Comparison of ENCODE assay signal across 16 cellular contexts in genomic region chr6:20657274-20657800, GRCh38.
"Had no signal": no experiment of that assay in that cellular context is flagged by ENCODE, and none has a peak within 500 bp of the region (broad histone marks: within the 10 kb centered on the region; RNA-seq: fewer than 3 reads in every experiment).

No MANE protein-coding gene starts in this region.

- H3K4me1 ChIP-seq: ascending aorta had no signal

- DNase-seq: activated CD4-positive, CD25-positive, alpha-beta regulatory T cell; activated naive CD4-positive, alpha-beta T cell treated with anti-CD3 and anti-CD28 coated beads for 36 hours; activated naive CD8-positive, alpha-beta T cell treated with anti-CD3 and anti-CD28 coated beads, Interleukin-2, amount 50 U/mL, for 24 hours; activated T-cell treated with anti-CD3 and anti-CD28 coated beads for 4 hours; glutamatergic neuron; hypothalamus; nucleus accumbens; posterior cingulate gyrus; stimulated activated CD4-positive, alpha-beta T cell treated with anti-CD3 and anti-CD28 coated beads, Interleukin-15, amount 100 ng/mL, for 24 hours; stimulated activated CD4-positive, alpha-beta T cell treated with anti-CD3 and anti-CD28 coated beads, Interleukin-4, amount 100 ng/mL, for 1 hour; stimulated activated naive B cell treated with anti-CD40 and anti-IgM and Interleukin-4, amounts not matched to agents 10 μg/mL and 1 μg/mL and 100 μg/mL, for 72 hours; thyroid gland had no signal

- ATAC-seq: activated naive CD8-positive, alpha-beta T cell treated with anti-CD3 and anti-CD28 coated beads, Interleukin-2, amount 50 U/mL, for 24 hours; stimulated activated naive B cell treated with anti-CD40 and anti-IgM and Interleukin-4, amounts not matched to agents 10 μg/mL and 1 μg/mL and 100 μg/mL, for 72 hours had no signal

- H3K4me3 ChIP-seq: ascending aorta, skin epidermis, thyroid gland had no signal

- H3K9me3 Mint-ChIP-seq: activated naive CD4-positive, alpha-beta T cell treated with anti-CD3 and anti-CD28 coated beads for 36 hours; activated naive CD8-positive, alpha-beta T cell treated with anti-CD3 and anti-CD28 coated beads, Interleukin-2, amount 50 U/mL, for 24 hours; activated T-helper 2 cell treated with anti-CD3 and anti-CD28 coated beads, Interferon-gamma antibody, Interleukin-2, Interleukin-4, amounts not matched to agents 10 μg/mL and 5 μg/mL and 100 μg/mL, durations not matched to agents 14 hours and 24 hours and 36 hours had no signal

- H3K27me3 Mint-ChIP-seq: activated naive CD8-positive, alpha-beta T cell treated with anti-CD3 and anti-CD28 coated beads, Interleukin-2, amount 50 U/mL, for 24 hours; stimulated activated naive B cell treated with anti-CD40 and anti-IgM and Interleukin-4, amounts not matched to agents 10 μg/mL and 1 μg/mL and 100 μg/mL, for 72 hours had no signal

- H3K27me3 ChIP-seq: ascending aorta, thyroid gland had no signal

- H3K4me3 Mint-ChIP-seq: activated naive CD4-positive, alpha-beta T cell treated with anti-CD3 and anti-CD28 coated beads for 36 hours; activated naive CD8-positive, alpha-beta T cell treated with anti-CD3 and anti-CD28 coated beads, Interleukin-2, amount 50 U/mL, for 24 hours; nephron; stimulated activated naive B cell treated with anti-CD40 and anti-IgM and Interleukin-4, amounts not matched to agents 10 μg/mL and 1 μg/mL and 100 μg/mL, for 72 hours had no signal

- H3K27ac ChIP-seq: ascending aorta, skin epidermis, thyroid gland had no signal

- H3K27ac Mint-ChIP-seq: activated naive CD4-positive, alpha-beta T cell treated with anti-CD3 and anti-CD28 coated beads for 36 hours; activated naive CD8-positive, alpha-beta T cell treated with anti-CD3 and anti-CD28 coated beads, Interleukin-2, amount 50 U/mL, for 24 hours; activated T-helper 2 cell treated with anti-CD3 and anti-CD28 coated beads, Interferon-gamma antibody, Interleukin-2, Interleukin-4, amounts not matched to agents 10 μg/mL and 5 μg/mL and 100 μg/mL, durations not matched to agents 14 hours and 24 hours and 36 hours; nephron; stimulated activated naive B cell treated with anti-CD40 and anti-IgM and Interleukin-4, amounts not matched to agents 10 μg/mL and 1 μg/mL and 100 μg/mL, for 72 hours had no signal

- H3K36me3 ChIP-seq: ascending aorta, thyroid gland had no signal

- H3K9me3 ChIP-seq: ascending aorta, thyroid gland had no signal
